21 cellular contexts compared by ENCODE assay signal in the genomic region with DNA sequence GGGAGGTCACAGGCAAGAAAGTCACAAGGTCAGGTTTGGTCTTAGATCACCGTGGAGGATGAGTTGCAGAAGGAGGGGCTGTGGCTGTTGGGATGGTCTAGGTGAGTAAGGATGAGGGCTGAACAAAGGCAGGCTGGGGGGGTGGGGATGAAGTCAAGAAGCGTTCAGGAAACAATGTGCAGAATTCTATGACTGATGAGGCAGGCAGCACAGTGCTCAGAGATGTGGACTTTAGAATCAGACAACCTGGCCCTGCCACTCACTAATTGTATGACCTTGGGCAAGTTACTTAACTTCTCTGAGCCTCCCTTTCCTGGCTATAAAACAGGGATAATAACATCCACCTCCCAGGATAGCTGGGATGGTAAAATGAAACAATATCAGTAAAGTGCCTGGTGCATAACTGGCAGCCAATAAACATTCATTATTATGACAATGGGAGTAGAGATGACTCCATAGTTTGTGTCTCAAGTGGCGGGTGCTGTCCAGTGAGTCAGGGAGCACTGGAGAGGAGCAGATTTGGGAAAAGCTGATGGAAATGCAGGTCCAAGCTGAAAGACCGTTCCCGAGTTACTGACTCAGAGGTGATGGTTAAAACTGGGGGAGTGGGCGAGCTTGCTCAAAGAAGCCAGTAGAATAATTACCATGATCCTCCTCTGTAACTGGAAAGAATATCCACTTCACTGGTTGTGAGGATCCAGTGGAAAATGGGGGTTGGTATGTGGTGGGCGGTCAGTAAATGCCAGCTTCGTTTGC. TPM values are rescaled to one million over a fixed set of nuclear protein-coding genes. Genes with fewer than 3 reads are reported as not detected.
DNase-seq lines count a peak whose midpoint lies in the region; ATAC-seq, FAIRE-seq and TF ChIP-seq lines count a peak whose summit lies in the region.
"Had no signal": no experiment of that assay in that cellular context is flagged by ENCODE, and none has a peak within 500 bp of the region (broad histone marks: within the 10 kb centered on the region; RNA-seq: fewer than 3 reads in every experiment).

No MANE protein-coding gene starts in this region.

- H3K4me2 ChIP-seq in SK-N-SH (no peak overlapping the region), osteoblast (ENCODE audit: insufficient read depth, low read length) (peak overlapping the region; percentile 24)
- H3K4me2 ChIP-seq: GM23338 had no signal

- FAIRE-seq in urothelium cell line (lab: Jason Lieb, UNC) = peak; percentile 92
- no peak for FAIRE-seq in D721Med (lab: Jason Lieb, UNC)

- TF ChIP-seq RAD21 in SK-N-SH (IDR thresholded peaks at IDR 0.05; ENCODE audit: low read length) = no peak

- TF ChIP-seq EP300 in SK-N-SH (IDR thresholded peaks at IDR 0.05; ENCODE audit: borderline replicate concordance in 1 of 2, low read depth in 1 of 2, low read length in 1 of 2) = no peak

- no peaks in the 10 kb centered on the region for H3F3A ChIP-seq in SK-N-SH (replicated peaks; ENCODE audit: insufficient read depth)

- H2AFZ ChIP-seq in SK-N-SH (ENCODE audit: low read depth) (no peak overlapping the region), osteoblast (ENCODE audit: low read length) (no peak overlapping the region)
- H2AFZ ChIP-seq: GM23338 had no signal

- CTCF ChIA-PET in SK-N-SH (lab: Yijun Ruan, JAX) = interaction anchor here (0.6 to 1.1 kb wide), 2 partner anchors 13 to 76 kb away, joined by 4 read pairs; no protein-coding TSS in a partner anchor

- no peaks in the 10 kb centered on the region for H3K79me2 ChIP-seq in SK-N-SH (ENCODE audit: insufficient read depth)
- H3K79me2 ChIP-seq in osteoblast (ENCODE audit: insufficient read depth, low read length) = no peaks in the 10 kb centered on the region

- H4K20me1 ChIP-seq in SK-N-SH (ENCODE audit: insufficient read depth) (no peaks in the 10 kb centered on the region), osteoblast (ENCODE audit: insufficient read depth, low read length) (no peaks in the 10 kb centered on the region)

- H3K36me3 ChIP-seq in SK-N-SH (replicated peaks in 1 of 2; ENCODE audit: control insufficient read depth in 1 of 2, insufficient read depth in 2 of 2, low read length in 1 of 2) (no peaks in the 10 kb centered on the region), right atrium auricular region (no peaks in the 10 kb centered on the region), osteoblast (ENCODE audit: insufficient read depth, low read length) (no peaks in the 10 kb centered on the region)

- H3K27me3 ChIP-seq in SK-N-SH (ENCODE audit: insufficient read depth) (no peaks in the 10 kb centered on the region), right atrium auricular region (no peaks in the 10 kb centered on the region), osteoblast (ENCODE audit: insufficient read depth, low read length) (no peaks in the 10 kb centered on the region)

- H3K9me3 ChIP-seq in SK-N-SH (no peaks in the 10 kb centered on the region), right atrium auricular region (no peaks in the 10 kb centered on the region), osteoblast (ENCODE audit: low read depth, low read length) (no peaks in the 10 kb centered on the region)

- H3K27ac ChIP-seq in SK-N-SH (ENCODE audit: low read depth in 2 of 2, low read length in 1 of 2) (no peak overlapping the region), right atrium auricular region (peak overlapping the region; percentile 69 to 72), osteoblast (ENCODE audit: low read depth, low read length) (no peak overlapping the region)
- H3K27ac ChIP-seq: 22Rv1, C4-2B, epithelial cell of prostate had no signal

- 62% methylated on average over 8 of the region's 8 CpGs for WGBS in SK-N-SH (ENCODE audit: low lambda C conversion rate)

- POLR2A ChIA-PET in SK-N-SH (lab: Yijun Ruan, JAX) = no interaction called here

- no peak for TF ChIP-seq CTCF in SK-N-SH (IDR thresholded peaks at IDR 0.05)
- no peak for TF ChIP-seq CTCF in right atrium auricular region (IDR thresholded peaks at IDR 0.05)
- TF ChIP-seq CTCF in osteoblast (IDR thresholded peaks at IDR 0.05; ENCODE audit: extremely low read depth, low read depth, low read length) = no peak
- TF ChIP-seq CTCF in D721Med (IDR thresholded peaks at IDR 0.05; ENCODE audit: insufficient read depth, missing control alignments) = no peak

- no peak for ATAC-seq in SK-N-SH treated with all-trans-retinoic acid at 6 μM for 48 hours
- ATAC-seq: activated CD4-positive, CD25-positive, alpha-beta regulatory T cell treated with anti-CD3 and anti-CD28 coated beads, Interleukin-2, amount 50 U/mL, for 24 hours; GM23338; stimulated activated naive B cell treated with anti-CD40 and anti-IgM and Interleukin-4, amounts not matched to agents 10 μg/mL and 1 μg/mL and 100 μg/mL, for 72 hours; T-helper 17 cell had no signal

- H3K9ac ChIP-seq in SK-N-SH = no peak overlapping the region

- H3K9me2 ChIP-seq in SK-N-SH = no peaks in the 10 kb centered on the region

- H3K4me3 ChIP-seq in SK-N-SH (ENCODE audit: low read depth in 2 of 2, low read length in 1 of 2) = no peak overlapping the region
- peak overlapping the region; percentile 32 to 40 for H3K4me3 ChIP-seq in right atrium auricular region
- no peak overlapping the region for H3K4me3 ChIP-seq in osteoblast (ENCODE audit: insufficient read depth, low read length)
- H3K4me3 ChIP-seq: GM23338 had no signal

- DNase-seq in SK-N-SH (no peak), right atrium auricular region (ENCODE audit: low spot score) (no peak), osteoblast (ENCODE audit: insufficient read length, low spot score, missing footprints) (peak; percentile 96), urothelium cell line (ENCODE audit: low spot score) (no peak), D721Med (ENCODE audit: insufficient read length, low spot score) (no peak), D341Med (ENCODE audit: low spot score) (no peak), NCI-H2227 treated with DMSO at 0.1 percent for 48 hours (lab: John Stamatoyannopoulos, UW) (no peak)
- DNase-seq: activated CD8-positive, alpha-beta memory T cell treated with anti-CD3 and anti-CD28 coated beads, Interleukin-2, amount 50 U/mL, for 48 hours; activated naive CD4-positive, alpha-beta T cell treated with anti-CD3 and anti-CD28 coated beads, Interleukin-2, amount 50 U/mL, for 16 hours; central memory CD4-positive, alpha-beta T cell; DMS79; NCI-H2081; RPMI8226; stimulated activated naive B cell treated with anti-CD40 and anti-IgM and Interleukin-4, amounts not matched to agents 10 μg/mL and 1 μg/mL and 100 μg/mL, for 72 hours; T-helper 17 cell had no signal

- no peaks in the 10 kb centered on the region for H3K4me1 ChIP-seq in SK-N-SH (ENCODE audit: control insufficient read depth in 1 of 2, insufficient read depth in 2 of 2, low read depth in 1 of 2, low read length in 1 of 2)
- H3K4me1 ChIP-seq in right atrium auricular region = peaks cover 0 to 57% of the 10 kb centered on the region in 2 donors
- peaks cover 8% of the 10 kb centered on the region for H3K4me1 ChIP-seq in osteoblast (ENCODE audit: insufficient read depth, low read length)

TF ChIP-seq in SK-N-SH, 30 proteins besides CTCF, POLR2A, EP300 and RAD21 (continues in another document):
- TF ChIP-seq TCF12 (IDR thresholded peaks at IDR 0.05) (no peak), TAF1 (IDR thresholded peaks at IDR 0.05; ENCODE audit: borderline replicate concordance, low read depth, low read length) (no peak)

TF ChIP-seq in SK-N-SH treated with all-trans-retinoic acid at 6 μM for 48 hours, 23 proteins besides CTCF, POLR2A, EP300 and RAD21 (continues in another document):
- TF ChIP-seq RARB (CRISPR knock-in tag; IDR thresholded peaks at IDR 0.05) (no peak), CSDC2 (CRISPR knock-in tag; IDR thresholded peaks at IDR 0.05) (no peak), ZC3H10 (CRISPR knock-in tag; IDR thresholded peaks at IDR 0.05) (no peak), ZNF8 (CRISPR knock-in tag; IDR thresholded peaks at IDR 0.05) (no peak)
- TF ChIP-seq, protein P1, sequence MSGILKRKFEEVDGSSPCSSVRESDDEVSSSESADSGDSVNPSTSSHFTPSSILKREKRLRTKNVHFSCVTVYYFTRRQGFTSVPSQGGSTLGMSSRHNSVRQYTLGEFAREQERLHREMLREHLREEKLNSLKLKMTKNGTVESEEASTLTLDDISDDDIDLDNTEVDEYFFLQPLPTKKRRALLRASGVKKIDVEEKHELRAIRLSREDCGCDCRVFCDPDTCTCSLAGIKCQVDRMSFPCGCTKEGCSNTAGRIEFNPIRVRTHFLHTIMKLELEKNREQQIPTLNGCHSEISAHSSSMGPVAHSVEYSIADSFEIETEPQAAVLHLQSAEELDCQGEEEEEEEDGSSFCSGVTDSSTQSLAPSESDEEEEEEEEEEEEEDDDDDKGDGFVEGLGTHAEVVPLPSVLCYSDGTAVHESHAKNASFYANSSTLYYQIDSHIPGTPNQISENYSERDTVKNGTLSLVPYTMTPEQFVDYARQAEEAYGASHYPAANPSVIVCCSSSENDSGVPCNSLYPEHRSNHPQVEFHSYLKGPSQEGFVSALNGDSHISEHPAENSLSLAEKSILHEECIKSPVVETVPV (CRISPR knock-in tag; IDR thresholded peaks at IDR 0.05) = no peak

RNA-seq across cellular contexts. Expression of a gene that starts 2.1 kb away (rescaled TPM):
- 0.81 and 1.6 TPM in 2 replicates for polyA plus RNA-seq in SK-N-SH (2012; rRNA removed)
- polyA plus RNA-seq in SK-N-SH (2012; cell fraction: cytosol; rRNA removed) = 0.89 and 1.5 TPM in 2 replicates
- 1.6 and 2.4 TPM in 2 replicates for polyA plus RNA-seq in SK-N-SH (2012; cell fraction: nucleus; rRNA removed)
- total RNA-seq in right atrium auricular region = 10 to 100 TPM; 23.6 to 51.7 TPM
- not detected in 2 replicates for total RNA-seq in osteoblast
- total RNA-seq: T-helper 17 cell had no signal

RNA-seq across cellular contexts. Expression of a gene that starts 17.5 kb away (rescaled TPM):
- polyA plus RNA-seq in SK-N-SH (2012; rRNA removed) = not detected in 2 replicates
- not detected in 2 replicates for polyA plus RNA-seq in SK-N-SH (2012; cell fraction: cytosol; rRNA removed)
- polyA plus RNA-seq in SK-N-SH (2012; cell fraction: nucleus; rRNA removed) = not detected in 2 replicates
- not detected for total RNA-seq in right atrium auricular region
- not detected in 2 replicates for total RNA-seq in osteoblast
- total RNA-seq: T-helper 17 cell had no signal

RNA-seq across cellular contexts. Expression of a gene that starts 33.1 kb away (rescaled TPM):
- polyA plus RNA-seq in SK-N-SH (2012; rRNA removed) = not detected in 2 replicates
- polyA plus RNA-seq in SK-N-SH (2012; cell fraction: cytosol; rRNA removed) = not detected in 2 replicates
- not detected in 2 replicates for polyA plus RNA-seq in SK-N-SH (2012; cell fraction: nucleus; rRNA removed)
- total RNA-seq in right atrium auricular region = 1 to 10 TPM in 1 of 2 donors, under 1 TPM in 1; 0.70 to 2.1 TPM
- total RNA-seq in osteoblast = not detected in 2 replicates
- total RNA-seq: T-helper 17 cell had no signal

RNA-seq across cellular contexts. Expression of a gene that starts 34.7 kb away (rescaled TPM):
- polyA plus RNA-seq in SK-N-SH (2012; rRNA removed) = not detected in 2 replicates
- not detected in 2 replicates for polyA plus RNA-seq in SK-N-SH (2012; cell fraction: cytosol; rRNA removed)
- not detected in 2 replicates for polyA plus RNA-seq in SK-N-SH (2012; cell fraction: nucleus; rRNA removed)
- total RNA-seq in right atrium auricular region = under 1 TPM in 1 of 2 donors, not detected in 1; 0.39 TPM
- total RNA-seq in osteoblast = not detected in 2 replicates
- total RNA-seq: GM23338 had no signal
- polyA plus RNA-seq: GM23338 had no signal

RNA-seq across cellular contexts. Expression of a gene that starts 55.9 kb away (rescaled TPM):
- 56.1 and 82.7 TPM in 2 replicates for polyA plus RNA-seq in SK-N-SH (2012; rRNA removed)
- polyA plus RNA-seq in SK-N-SH (2012; cell fraction: cytosol; rRNA removed) = 36.0 and 52.4 TPM in 2 replicates
- 56.6 and 58.4 TPM in 2 replicates for polyA plus RNA-seq in SK-N-SH (2012; cell fraction: nucleus; rRNA removed)
- total RNA-seq in right atrium auricular region = 1 to 10 TPM in 1 of 2 donors, under 1 TPM in 1; 0.63 to 2.5 TPM
- 4.7 and 5.3 TPM in 2 replicates for total RNA-seq in osteoblast

Comparison
In these comparisons a context has a peak if more than half of its experiments do, and no peak if none do; other contexts are left out.
1. H3K27ac ChIP-seq: peak in right atrium auricular region (2 of 2); none in SK-N-SH (0 of 2) and osteoblast (single experiment).
2. H3K4me3 ChIP-seq: peak in right atrium auricular region (2 of 2); none in SK-N-SH (0 of 2) and osteoblast (single experiment).
3. RNA of a gene that starts 2.1 kb away (total RNA-seq): 23.6 to 51.7 TPM in right atrium auricular region; not detected in osteoblast; every median in the first group is over 10 times any median in the second.